In genomic region chr3:169266986-169267385, GRCh38 we compare ENCODE assay signal across 30 cellular contexts.
"Had no signal": no experiment of that assay in that cellular context is flagged by ENCODE, and none has a peak within 500 bp of the region (broad histone marks: within the 10 kb centered on the region; RNA-seq: fewer than 3 reads in every experiment).

No MANE protein-coding gene starts in this region.

- H3K9me3 Mint-ChIP-seq: activated CD4-positive, alpha-beta memory T cell treated with anti-CD3 and anti-CD28 coated beads for 36 hours; activated CD4-positive, alpha-beta T cell treated with anti-CD3 and anti-CD28 coated beads, Interleukin-2, amount 10 ng/mL, durations not matched to agents 24 days and 14 days; activated naive CD4-positive, alpha-beta T cell treated with anti-CD3 and anti-CD28 coated beads, Interleukin-2, amount 10 ng/mL, durations not matched to agents 7 days and 5 days; activated naive CD4-positive, alpha-beta T cell treated with anti-CD3 and anti-CD28 coated beads, Interleukin-2, amount 50 U/mL, for 72 hours; activated naive CD8-positive, alpha-beta T cell treated with anti-CD3 and anti-CD28 coated beads, Interleukin-2, amount 10 ng/mL, durations not matched to agents 7 days and 5 days; activated T-cell treated with anti-CD3 and anti-CD28 coated beads, Interleukin-2, amount 50 U/mL, for 72 hours; T-cell; T-helper 1 cell treated with Interleukin-12 subunit alpha and Interleukin-12 subunit beta and Interleukin-4 antibody, amounts not matched to agents 30 μg/mL and 1 μg/mL, for 36 hours had no signal

- H3K27ac ChIP-seq: ascending aorta, cardiac muscle cell, colonic mucosa, epithelial cell of prostate, esophagus squamous epithelium, gastroesophageal sphincter, heart right ventricle, WERI-Rb-1 had no signal

- H3K4me3 Mint-ChIP-seq: activated CD4-positive, alpha-beta memory T cell treated with anti-CD3 and anti-CD28 coated beads for 36 hours; activated CD4-positive, alpha-beta T cell treated with anti-CD3 and anti-CD28 coated beads for 36 hours; activated CD4-positive, alpha-beta T cell treated with anti-CD3 and anti-CD28 coated beads, Interleukin-2, amount 10 ng/mL, durations not matched to agents 24 days and 14 days; activated CD8-positive, alpha-beta memory T cell treated with anti-CD3 and anti-CD28 coated beads, Interleukin-2, amount 10 ng/mL, durations not matched to agents 7 days and 5 days; activated CD8-positive, alpha-beta T cell treated with anti-CD3 and anti-CD28 coated beads, Interleukin-2, amount 10 ng/mL, durations not matched to agents 7 days and 5 days; activated naive CD4-positive, alpha-beta T cell treated with anti-CD3 and anti-CD28 coated beads, Interleukin-2, amount 10 ng/mL, durations not matched to agents 7 days and 5 days; activated naive CD8-positive, alpha-beta T cell treated with anti-CD3 and anti-CD28 coated beads, Interleukin-2, amount 10 ng/mL, durations not matched to agents 7 days and 5 days; activated T-cell treated with anti-CD3 and anti-CD28 coated beads, Interleukin-2, amount 50 U/mL, for 72 hours; T-cell; T-helper 1 cell treated with Interleukin-12 subunit alpha and Interleukin-12 subunit beta and Interleukin-4 antibody, amounts not matched to agents 30 μg/mL and 1 μg/mL, for 36 hours had no signal

- H3K36me3 Mint-ChIP-seq: activated CD4-positive, alpha-beta memory T cell treated with anti-CD3 and anti-CD28 coated beads for 36 hours; activated CD8-positive, alpha-beta memory T cell treated with anti-CD3 and anti-CD28 coated beads, Interleukin-2, amount 10 ng/mL, durations not matched to agents 7 days and 5 days; activated naive CD4-positive, alpha-beta T cell treated with anti-CD3 and anti-CD28 coated beads, Interleukin-2, amount 10 ng/mL, durations not matched to agents 7 days and 5 days; activated naive CD4-positive, alpha-beta T cell treated with anti-CD3 and anti-CD28 coated beads, Interleukin-2, amount 50 U/mL, for 72 hours; activated naive CD8-positive, alpha-beta T cell treated with anti-CD3 and anti-CD28 coated beads, Interleukin-2, amount 10 ng/mL, durations not matched to agents 7 days and 5 days; T-cell had no signal

- H3K36me3 ChIP-seq: ascending aorta, cardiac muscle cell, colonic mucosa, esophagus squamous epithelium, gastroesophageal sphincter, heart right ventricle, WERI-Rb-1 had no signal

- H3K4me1 ChIP-seq: colonic mucosa had no signal

- H3K27ac Mint-ChIP-seq: activated CD4-positive, alpha-beta memory T cell treated with anti-CD3 and anti-CD28 coated beads for 36 hours; activated CD4-positive, alpha-beta T cell treated with anti-CD3 and anti-CD28 coated beads for 36 hours; activated CD4-positive, alpha-beta T cell treated with anti-CD3 and anti-CD28 coated beads, Interleukin-2, amount 10 ng/mL, durations not matched to agents 24 days and 14 days; activated CD8-positive, alpha-beta memory T cell treated with anti-CD3 and anti-CD28 coated beads, Interleukin-2, amount 10 ng/mL, durations not matched to agents 7 days and 5 days; activated CD8-positive, alpha-beta T cell treated with anti-CD3 and anti-CD28 coated beads, Interleukin-2, amount 10 ng/mL, durations not matched to agents 7 days and 5 days; activated naive CD4-positive, alpha-beta T cell treated with anti-CD3 and anti-CD28 coated beads, Interleukin-2, amount 10 ng/mL, durations not matched to agents 7 days and 5 days; activated naive CD4-positive, alpha-beta T cell treated with anti-CD3 and anti-CD28 coated beads, Interleukin-2, amount 50 U/mL, for 72 hours; activated naive CD8-positive, alpha-beta T cell treated with anti-CD3 and anti-CD28 coated beads, Interleukin-2, amount 10 ng/mL, durations not matched to agents 7 days and 5 days; activated T-cell treated with anti-CD3 and anti-CD28 coated beads, Interleukin-2, amount 50 U/mL, for 72 hours; T-cell; T-helper 1 cell treated with Interleukin-12 subunit alpha and Interleukin-12 subunit beta and Interleukin-4 antibody, amounts not matched to agents 30 μg/mL and 1 μg/mL, for 36 hours had no signal

- H3K9me3 ChIP-seq: ascending aorta, colonic mucosa, esophagus squamous epithelium, gastroesophageal sphincter, heart right ventricle had no signal

- H3K4me1 Mint-ChIP-seq: activated CD4-positive, alpha-beta T cell treated with anti-CD3 and anti-CD28 coated beads for 36 hours; activated CD4-positive, alpha-beta T cell treated with anti-CD3 and anti-CD28 coated beads, Interleukin-2, amount 10 ng/mL, durations not matched to agents 24 days and 14 days; activated CD8-positive, alpha-beta memory T cell treated with anti-CD3 and anti-CD28 coated beads, Interleukin-2, amount 10 ng/mL, durations not matched to agents 7 days and 5 days; activated naive CD4-positive, alpha-beta T cell treated with anti-CD3 and anti-CD28 coated beads, Interleukin-2, amount 10 ng/mL, durations not matched to agents 7 days and 5 days; activated naive CD8-positive, alpha-beta T cell treated with anti-CD3 and anti-CD28 coated beads, Interleukin-2, amount 10 ng/mL, durations not matched to agents 7 days and 5 days; T-cell had no signal

- H3K4me3 ChIP-seq: ascending aorta, cardiac muscle cell, colonic mucosa, esophagus squamous epithelium, gastroesophageal sphincter, heart right ventricle had no signal

- ATAC-seq: activated CD4-positive, alpha-beta T cell treated with anti-CD3 and anti-CD28 coated beads for 36 hours; activated CD8-positive, alpha-beta memory T cell treated with anti-CD3 and anti-CD28 coated beads, Interleukin-2, amount 10 ng/mL, durations not matched to agents 7 days and 5 days; activated CD8-positive, alpha-beta T cell treated with anti-CD3 and anti-CD28 coated beads, Interleukin-2, amount 10 ng/mL, durations not matched to agents 7 days and 5 days; activated naive CD4-positive, alpha-beta T cell treated with anti-CD3 and anti-CD28 coated beads, Interleukin-2, amount 50 U/mL, for 72 hours; activated T-cell treated with anti-CD3 and anti-CD28 coated beads, Interleukin-2, amount 50 U/mL, for 72 hours; gastroesophageal sphincter; T-cell had no signal

- DNase-seq: activated CD4-positive, alpha-beta memory T cell treated with anti-CD3 and anti-CD28 coated beads for 36 hours; activated CD4-positive, alpha-beta T cell treated with anti-CD3 and anti-CD28 coated beads for 36 hours; activated CD4-positive, alpha-beta T cell treated with anti-CD3 and anti-CD28 coated beads, Interleukin-2, amount 10 ng/mL, durations not matched to agents 24 days and 14 days; activated CD4-positive, CD25-positive, alpha-beta regulatory T cell; activated CD4-positive, CD25-positive, alpha-beta regulatory T cell treated with anti-CD3 and anti-CD28 coated beads, Interleukin-2, amount 50 U/mL, for 72 hours; activated CD8-positive, alpha-beta memory T cell treated with anti-CD3 and anti-CD28 coated beads, Interleukin-2, amount 10 ng/mL, durations not matched to agents 7 days and 5 days; activated CD8-positive, alpha-beta memory T cell treated with anti-CD3 and anti-CD28 coated beads, Interleukin-2, amount 50 U/mL, for 4 hours; activated CD8-positive, alpha-beta T cell treated with anti-CD3 and anti-CD28 coated beads, Interleukin-2, amount 10 ng/mL, durations not matched to agents 7 days and 5 days; activated gamma-delta T cell; activated naive CD4-positive, alpha-beta T cell; activated naive CD4-positive, alpha-beta T cell treated with anti-CD3 and anti-CD28 coated beads, Interleukin-2, amount 10 ng/mL, durations not matched to agents 7 days and 5 days; activated naive CD8-positive, alpha-beta T cell treated with anti-CD3 and anti-CD28 coated beads, Interleukin-2, amount 10 ng/mL, durations not matched to agents 7 days and 5 days; activated T-cell treated with anti-CD3 and anti-CD28 coated beads, Interleukin-2, amount 50 U/mL, for 1 hour; activated T-cell treated with anti-CD3 and anti-CD28 coated beads, Interleukin-2, amount 50 U/mL, for 72 hours; central memory CD4-positive, alpha-beta T cell; cerebellar nuclear complex; colonic mucosa; effector CD8-positive, alpha-beta T cell; esophagus squamous epithelium; foreskin melanocyte; heart right ventricle; T-cell; T-helper 9 cell; WERI-Rb-1 had no signal

- H3K27me3 Mint-ChIP-seq: activated CD4-positive, alpha-beta memory T cell treated with anti-CD3 and anti-CD28 coated beads for 36 hours; activated CD4-positive, alpha-beta T cell treated with anti-CD3 and anti-CD28 coated beads, Interleukin-2, amount 10 ng/mL, durations not matched to agents 24 days and 14 days; activated CD8-positive, alpha-beta memory T cell treated with anti-CD3 and anti-CD28 coated beads, Interleukin-2, amount 10 ng/mL, durations not matched to agents 7 days and 5 days; activated naive CD4-positive, alpha-beta T cell treated with anti-CD3 and anti-CD28 coated beads, Interleukin-2, amount 10 ng/mL, durations not matched to agents 7 days and 5 days; activated naive CD8-positive, alpha-beta T cell treated with anti-CD3 and anti-CD28 coated beads, Interleukin-2, amount 10 ng/mL, durations not matched to agents 7 days and 5 days had no signal

- H3K27me3 ChIP-seq: ascending aorta, cardiac muscle cell, colonic mucosa, esophagus squamous epithelium, gastroesophageal sphincter, heart right ventricle had no signal
